8 cellular contexts compared by ENCODE assay signal in the genomic region with DNA sequence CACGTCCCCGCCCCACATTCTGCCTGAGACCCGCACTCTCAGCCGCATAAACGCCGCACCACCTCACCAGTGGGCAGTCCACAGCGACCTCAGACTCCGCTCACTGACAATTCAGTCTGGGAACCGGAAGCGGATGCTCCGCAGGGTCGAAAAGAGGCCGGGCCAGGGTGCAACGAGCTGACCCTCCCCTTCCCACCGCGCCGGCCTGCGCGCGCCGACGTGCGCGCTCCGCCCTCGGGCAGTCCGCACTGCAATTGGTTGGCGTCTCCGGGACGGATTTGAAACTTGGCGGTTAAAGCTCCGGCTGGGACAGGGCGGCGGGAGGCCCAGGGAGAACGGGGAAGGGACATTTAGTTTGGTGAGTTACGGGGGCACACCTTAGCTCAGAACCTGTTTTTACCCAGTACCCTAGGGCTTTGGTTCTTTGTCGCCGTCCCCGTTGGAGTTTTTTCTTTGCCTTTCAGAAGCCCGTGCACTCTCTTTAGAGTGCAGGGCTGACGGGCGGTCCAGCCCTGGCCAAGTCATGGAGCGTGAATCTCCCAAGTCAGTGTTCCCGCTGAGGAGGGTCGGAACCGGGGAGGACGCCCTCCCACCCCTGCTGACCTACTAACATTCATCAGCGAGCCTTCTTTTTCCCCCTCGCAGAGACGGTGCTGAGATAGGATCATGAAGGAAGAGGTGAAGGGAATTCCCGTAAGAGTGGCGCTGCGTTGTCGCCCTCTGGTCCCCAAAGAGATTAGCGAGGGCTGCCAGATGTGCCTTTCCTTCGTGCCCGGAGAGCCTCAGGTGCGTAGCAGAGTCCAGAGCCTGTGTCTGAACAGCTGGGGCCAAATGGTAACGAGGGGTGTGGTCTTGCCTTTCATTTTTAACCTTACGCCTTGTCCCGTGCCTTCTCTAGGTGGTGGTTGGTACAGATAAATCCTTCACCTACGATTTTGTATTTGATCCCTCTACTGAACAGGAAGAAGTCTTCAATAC. TPM values are rescaled to one million over a fixed set of nuclear protein-coding genes. Genes with fewer than 3 reads are reported as not detected.
DNase-seq lines count a peak whose midpoint lies in the region; ATAC-seq and TF ChIP-seq lines count a peak whose summit lies in the region.

TSS of gene KIF4A (plus strand) at position 312 of the 978 bp plus-strand sequence. CDS start at position 667, 355 bp downstream.
TSS of gene PDZD11 (minus strand) at position 135 of the 978 bp plus-strand sequence. CDS start 586 bp downstream, outside the sequence.

- H3K4me2 ChIP-seq in SK-N-SH (peak within 1 kb of the TSS; percentile 80), osteoblast (ENCODE audit: insufficient read depth, low read length) (peak within 1 kb of the TSS; percentile 81)

- H3K27me3 ChIP-seq in HAP-1 (ENCODE audit: low read depth) (no peaks in the 10 kb centered on the region), MG63 (no peaks in the 10 kb centered on the region), SK-N-SH (ENCODE audit: insufficient read depth) (no peaks in the 10 kb centered on the region), osteoblast (ENCODE audit: insufficient read depth, low read length) (no peaks in the 10 kb centered on the region), thoracic aorta (replicated peaks; ENCODE audit: insufficient read depth) (no peaks in the 10 kb centered on the region)

- H3K9me2 ChIP-seq in SK-N-SH = no peaks in the 10 kb centered on the region

- no peak for TF ChIP-seq CTCF in SK-N-SH (IDR thresholded peaks at IDR 0.05)
- no peak for TF ChIP-seq CTCF in osteoblast (IDR thresholded peaks at IDR 0.05; ENCODE audit: extremely low read depth, low read depth, low read length)
- no peak for TF ChIP-seq CTCF in thoracic aorta (IDR thresholded peaks at IDR 0.05)

- WGBS in SK-N-SH (ENCODE audit: low lambda C conversion rate) = 3% methylated on average over 25 of the region's 62 CpGs

- peak within 1 kb of the TSS; percentile 70 for H3K9ac ChIP-seq in SK-N-SH

- in situ Hi-C loops in HAP-1 (cut with MboI; ENCODE audit: low sequenced_read_pairs) = no loop called here

- TF ChIP-seq RAD21 in SK-N-SH (IDR thresholded peaks at IDR 0.05; ENCODE audit: low read length) = no peak

- peak within 1 kb of the TSS; percentile 55 to 69; a peak in 3 of 4 replicates for H3K27ac ChIP-seq in SK-N-SH (ENCODE audit: low read depth in 2 of 2, low read length in 1 of 2)
- H3K27ac ChIP-seq in osteoblast (ENCODE audit: low read depth, low read length) = peak within 1 kb of the TSS; percentile 34
- peak within 1 kb of the TSS; percentile 50 to 80 for H3K27ac ChIP-seq in thoracic aorta

- peak within 1 kb of the TSS; percentile 80 for H2AFZ ChIP-seq in SK-N-SH (ENCODE audit: low read depth)
- peak within 1 kb of the TSS; percentile 89 for H2AFZ ChIP-seq in osteoblast (ENCODE audit: low read length)

- H3K4me3 ChIP-seq in HAP-1 (peak within 1 kb of the TSS; percentile 84), MG63 (peak within 1 kb of the TSS; percentile 75), SK-N-SH (ENCODE audit: low read depth in 2 of 2, low read length in 1 of 2) (peak within 1 kb of the TSS; percentile 85 to 87), osteoblast (ENCODE audit: insufficient read depth, low read length) (peak within 1 kb of the TSS; percentile 74), thoracic aorta (peak within 1 kb of the TSS; percentile 73)

- POLR2A ChIA-PET in SK-N-SH (lab: Yijun Ruan, JAX) = no interaction called here

- H3K36me3 ChIP-seq in HAP-1 (replicated peaks) (peaks cover 48% of the 10 kb centered on the region), MG63 (peaks cover 13% of the 10 kb centered on the region), SK-N-SH (replicated peaks in 1 of 2; ENCODE audit: control insufficient read depth in 1 of 2, insufficient read depth in 2 of 2, low read length in 1 of 2) (peaks cover 17 to 22% of the 10 kb centered on the region in 2 experiments), osteoblast (ENCODE audit: insufficient read depth, low read length) (peaks cover 15% of the 10 kb centered on the region), thoracic aorta (no peaks in the 10 kb centered on the region)

- no peaks in the 10 kb centered on the region for H3K9me3 ChIP-seq in HAP-1
- H3K9me3 ChIP-seq in MG63 = no peaks in the 10 kb centered on the region
- H3K9me3 ChIP-seq in SK-N-SH = no peaks in the 10 kb centered on the region
- no peaks in the 10 kb centered on the region for H3K9me3 ChIP-seq in osteoblast (ENCODE audit: low read depth, low read length)
- no peaks in the 10 kb centered on the region for H3K9me3 ChIP-seq in thoracic aorta

- H3K4me1 ChIP-seq in HAP-1 (peaks cover 13% of the 10 kb centered on the region), SK-N-SH (ENCODE audit: control insufficient read depth in 1 of 2, insufficient read depth in 2 of 2, low read depth in 1 of 2, low read length in 1 of 2) (peaks cover 0 to 4% of the 10 kb centered on the region in 2 experiments; a peak in 2 of 4 replicates), osteoblast (ENCODE audit: insufficient read depth, low read length) (peaks cover 10% of the 10 kb centered on the region), thoracic aorta (ENCODE audit: control insufficient read depth in 1 of 2, low read depth in 2 of 2) (no peaks in the 10 kb centered on the region)

- ATAC-seq in thoracic aorta (ENCODE audit: insufficient number of reproducible peaks, low FRiP score, low read depth) = no peak

- no peaks in the 10 kb centered on the region for H3F3A ChIP-seq in SK-N-SH (replicated peaks; ENCODE audit: insufficient read depth)

- TF ChIP-seq EP300 in SK-N-SH (IDR thresholded peaks at IDR 0.05; ENCODE audit: borderline replicate concordance in 1 of 2, low read depth in 1 of 2, low read length in 1 of 2) = no peak

- H4K20me1 ChIP-seq in SK-N-SH (ENCODE audit: insufficient read depth) = no peaks in the 10 kb centered on the region
- H4K20me1 ChIP-seq in osteoblast (ENCODE audit: insufficient read depth, low read length) = no peaks in the 10 kb centered on the region

- CTCF ChIA-PET in SK-N-SH (lab: Yijun Ruan, JAX) = interaction anchor here (1.6 to 1.7 kb wide), 2 partner anchors 143 to 157 kb away, joined by 3 to 5 read pairs; partner anchors contain the start of gene IGBP1

- peaks cover 63% of the 10 kb centered on the region for H3K79me2 ChIP-seq in SK-N-SH (ENCODE audit: insufficient read depth)
- peaks cover 44% of the 10 kb centered on the region for H3K79me2 ChIP-seq in osteoblast (ENCODE audit: insufficient read depth, low read length)

- DNase-seq in GM03348 (ENCODE audit: low spot score) (peak; percentile 96), HAP-1 (ENCODE audit: low spot score in 2 of 2) (peak; percentile 91 to 94), MG63 (peak; percentile 85), SK-N-SH (peak; percentile 92), glomerular visceral epithelial cell (ENCODE audit: extremely low spot score) (peak; percentile 82), osteoblast (ENCODE audit: insufficient read length, low spot score, missing footprints) (peak; percentile 92), thoracic aorta (ENCODE audit: low spot score) (peak; percentile 9)
- peak; percentile 71 for DNase-seq in activated naive CD4-positive, alpha-beta T cell treated with anti-CD3 and anti-CD28 coated beads, Interleukin-2, amount 50 U/mL, for 16 hours

TF ChIP-seq in SK-N-SH, 30 proteins besides CTCF, POLR2A, EP300 and RAD21 (continues in another document):
- TF ChIP-seq GABPA (IDR thresholded peaks at IDR 0.05; ENCODE audit: low read depth) = peak; percentile 85
- TF ChIP-seq POLR2AphosphoS5 (IDR thresholded peaks at IDR 0.05; ENCODE audit: low read depth, low read length) = peak; percentile 85
- TF ChIP-seq FOXM1 (IDR thresholded peaks at IDR 0.05; ENCODE audit: low read depth) = peak; percentile 89
- no peak for TF ChIP-seq GATA2 (CRISPR knock-in tag; IDR thresholded peaks at IDR 0.05)
- 0 out of 2 replicates have a peak, but pooled peaks have one; percentile 7 for TF ChIP-seq REST (IDR thresholded peaks at IDR 0.05; ENCODE audit: low read depth, low read length)

RNA-seq across cellular contexts. Expression of gene KIF4A, which starts in this region (rescaled TPM):
- 26.6 and 30.0 TPM in 2 replicates for total RNA-seq in MG63 (2014; rRNA removed; shearing (Covaris generic); ENCODE audit: low replicate concordance)
- polyA plus RNA-seq in SK-N-SH (2012; rRNA removed) = 11.0 and 11.5 TPM in 2 replicates
- polyA plus RNA-seq in SK-N-SH (2012; cell fraction: cytosol; rRNA removed) = 12.0 and 13.0 TPM in 2 replicates
- polyA plus RNA-seq in SK-N-SH (2012; cell fraction: nucleus; rRNA removed) = 6.4 and 8.6 TPM in 2 replicates
- 2.1 and 2.2 TPM in 2 replicates for total RNA-seq in osteoblast
- 1 to 10 TPM in 1 of 2 donors, not detected in 1; 1.7 TPM for total RNA-seq in thoracic aorta

RNA-seq across cellular contexts. Expression of gene PDZD11, which starts in this region (rescaled TPM):
- total RNA-seq in MG63 (2014; rRNA removed; shearing (Covaris generic); ENCODE audit: low replicate concordance) = 80.6 and 82.4 TPM in 2 replicates
- polyA plus RNA-seq in SK-N-SH (2012; rRNA removed) = 169 and 190 TPM in 2 replicates
- 184 and 197 TPM in 2 replicates for polyA plus RNA-seq in SK-N-SH (2012; cell fraction: cytosol; rRNA removed)
- polyA plus RNA-seq in SK-N-SH (2012; cell fraction: nucleus; rRNA removed) = 177 and 202 TPM in 2 replicates
- total RNA-seq in osteoblast = 43.4 and 55.4 TPM in 2 replicates
- total RNA-seq in thoracic aorta = 10 to 100 TPM; 18.0 to 21.3 TPM

Comparison
In these comparisons a context has a peak if more than half of its experiments do, and no peak if none do; other contexts are left out.
1. DNase-seq: peak in every context shown above with its lines; median percentile 96 in GM03348; 92 in HAP-1; 92 in SK-N-SH; 92 in osteoblast; 85 in MG63; 82 in glomerular visceral epithelial cell; 71 in activated naive CD4-positive, alpha-beta T cell treated with anti-CD3 and anti-CD28 coated beads, Interleukin-2, amount 50 U/mL, for 16 hours; 9 in thoracic aorta.